In genomic region chr17:49962599-49963276, GRCh38 we compare ENCODE assay signal across 21 cellular contexts. TPM values are rescaled to one million over a fixed set of nuclear protein-coding genes. Genes with fewer than 3 reads are reported as not detected.
"Had no signal": no experiment of that assay in that cellular context is flagged by ENCODE, and none has a peak within 500 bp of the region (broad histone marks: within the 10 kb centered on the region; RNA-seq: fewer than 3 reads in every experiment).

No MANE protein-coding gene starts in this region.

- H3K79me2 ChIP-seq: parathyroid adenoma had no signal

- H3K4me3 Mint-ChIP-seq: stimulated activated naive B cell treated with anti-CD40 and anti-IgM and Interleukin-4, amounts not matched to agents 10 μg/mL and 1 μg/mL and 100 μg/mL, for 72 hours had no signal

- H3K36me3 Mint-ChIP-seq: activated naive CD8-positive, alpha-beta T cell; stimulated activated naive B cell treated with anti-CD40 and anti-IgM and Interleukin-4, amounts not matched to agents 10 μg/mL and 1 μg/mL and 100 μg/mL, for 72 hours had no signal

- H3K4me3 ChIP-seq: smooth muscle cell, thoracic aorta, upper lobe of right lung had no signal

- ATAC-seq: naive thymus-derived CD4-positive, alpha-beta T cell; sciatic nerve; upper lobe of right lung had no signal

- H2AFZ ChIP-seq: parathyroid adenoma had no signal

- H3K27ac ChIP-seq: neutrophil, parathyroid adenoma, thoracic aorta, upper lobe of right lung had no signal

- DNase-seq: activated CD4-positive, CD25-positive, alpha-beta regulatory T cell treated with anti-CD3 and anti-CD28 coated beads, Interleukin-2, amount 50 U/mL, for 72 hours; activated gamma-delta T cell treated with Interleukin-2 at 50 U/mL for 16 hours; effector CD4-positive, alpha-beta T cell; head of caudate nucleus; naive thymus-derived CD4-positive, alpha-beta T cell; stimulated activated CD4-positive, alpha-beta T cell treated with anti-CD3 and anti-CD28 coated beads, Interleukin-4, amount 100 ng/mL, for 4 hours; stimulated activated naive B cell treated with anti-CD40 and anti-IgM and Interleukin-4, amounts not matched to agents 10 μg/mL and 1 μg/mL and 100 μg/mL, for 72 hours; SW 1271; T-helper 9 cell; upper lobe of right lung had no signal

- H3K9ac ChIP-seq: parathyroid adenoma had no signal

RNA-seq across cellular contexts. Expression of gene DLX4, which starts 6.3 kb away (rescaled TPM):
- total RNA-seq: bronchial epithelial cell, cerebellum, frontal cortex, liver, mucosa of gallbladder, sciatic nerve, smooth muscle cell, thoracic aorta had no signal
- polyA plus RNA-seq: liver; naive thymus-derived CD4-positive, alpha-beta T cell had no signal

RNA-seq across cellular contexts. Expression of gene DLX3, which starts 32.3 kb away (rescaled TPM):
- total RNA-seq: bronchial epithelial cell; frontal cortex; liver; naive thymus-derived CD4-positive, alpha-beta T cell had no signal
- polyA plus RNA-seq: liver; naive thymus-derived CD4-positive, alpha-beta T cell had no signal
